In genomic region chr13:67238861-67239260, GRCh38 we compare ENCODE assay signal across 10 cellular contexts.
"Had no signal": no experiment of that assay in that cellular context is flagged by ENCODE, and none has a peak within 500 bp of the region (broad histone marks: within the 10 kb centered on the region; RNA-seq: fewer than 3 reads in every experiment).

No MANE protein-coding gene starts in this region.

- H3K4me3 ChIP-seq: PC-9, Peyer's patch, SJCRH30 had no signal

- H3K9me3 ChIP-seq: Peyer's patch, SJCRH30 had no signal

- H3K4me1 ChIP-seq: Peyer's patch, SJCRH30 had no signal

- H3K4me2 ChIP-seq: PC-9 had no signal

- H2AFZ ChIP-seq: PC-9 had no signal

- H3K36me3 ChIP-seq: Peyer's patch, SJCRH30 had no signal

- H3K27ac ChIP-seq: HL-60, PC-9, Peyer's patch, SJCRH30 had no signal

- FAIRE-seq: HTR-8/SVneo had no signal

- DNase-seq: NCI-H1048, NCI-H187 treated with DMSO at 0.1 percent for 48 hours, NCI-H2029 treated with DMSO at 0.1 percent for 48 hours, NCI-H774, PC-9, Peyer's patch, SHP77 treated with DMSO at 0.1 percent for 48 hours had no signal
